8 cellular contexts compared by ENCODE assay signal in genomic region chr12:51083140-51083833, GRCh38. TPM values are rescaled to one million over a fixed set of nuclear protein-coding genes. Genes with fewer than 3 reads are reported as not detected.
A peak's percentile ranks its signal among the peaks of the same experiment; 100 is the strongest.
DNase-seq lines count a peak whose midpoint lies in the region; ATAC-seq, FAIRE-seq and TF ChIP-seq lines count a peak whose summit lies in the region.

Gene CSRNP2, minus strand, starts transcription at chr12:51083596. Its CDS starts 7,035 bp downstream, at chr12:51076561.

- ATAC-seq in HG02852 (IDR thresholded peaks at IDR 0.05; ENCODE audit: unreplicated experiment): peak; percentile 97
- peak; percentile 99 to 100 (median 100) for ATAC-seq in heart right ventricle
- peak; percentile 100 for ATAC-seq in upper lobe of right lung

- no peaks in the 10 kb centered on the region for H3K27me3 ChIP-seq in adrenal gland
- no peaks in the 10 kb centered on the region for H3K27me3 ChIP-seq in heart right ventricle
- no peaks in the 10 kb centered on the region for H3K27me3 ChIP-seq in upper lobe of right lung

- FAIRE-seq in GM12892 (lab: Jason Lieb, UNC): peak; percentile 66

- TF ChIP-seq CTCF in adrenal gland (IDR thresholded peaks at IDR 0.05): peak in 1 of 6 experiments; percentile 9
- peak in 3 of 9 donors; percentile 5 to 36 (median 18) for TF ChIP-seq CTCF in heart right ventricle (IDR thresholded peaks at IDR 0.05)
- TF ChIP-seq CTCF in upper lobe of right lung (IDR thresholded peaks at IDR 0.05): no peak

- TF ChIP-seq POLR2A in GM12892 (IDR thresholded peaks at IDR 0.05; ENCODE audit: low read depth, low read length) (peak; percentile 99), adrenal gland (IDR thresholded peaks at IDR 0.05) (peak; percentile 99 to 100)

- H3K27ac ChIP-seq in adrenal gland: peak within 1 kb of the TSS; percentile 76 to 95 (median 90)
- H3K27ac ChIP-seq in heart right ventricle: peak within 1 kb of the TSS; percentile 64 to 98 (median 96)
- peak within 1 kb of the TSS; percentile 89 for H3K27ac ChIP-seq in upper lobe of right lung

- H3K36me3 ChIP-seq in adrenal gland (replicated peaks in 1 of 2): no peaks in the 10 kb centered on the region
- H3K36me3 ChIP-seq in heart right ventricle: peaks cover 0 to 1% (median 0%) of the 10 kb centered on the region in 9 donors
- no peaks in the 10 kb centered on the region for H3K36me3 ChIP-seq in upper lobe of right lung

- intact Hi-C loops in adrenal gland (cut with DNase I) (no loop called here), heart right ventricle (cut with DNase I) (loop anchor here in 5 of 10 donors (2.0 to 10.0 kb wide), 3 partner anchors 34 to 152 kb away; partner anchors contain the start of genes DAZAP2 (in 3 of the 5) and LETMD1 (in 3 of the 5)), posterior vena cava (cut with DNase I) (loop anchor here in 1 of 2 donors (10.0 kb wide), 1 partner anchor 132 kb away; the partner anchor contains the start of gene POU6F1), upper lobe of right lung (cut with DNase I) (no loop called here)

- 0 to 1% (median 0%) methylated on average over 16 to 72 of the region's 72 CpGs for WGBS in adrenal gland, 4 donors
- WGBS in heart right ventricle, 2 donors: 0 to 1% methylated on average over 58 to 71 of the region's 72 CpGs

- peak within 1 kb of the TSS; percentile 83 to 93 (median 91) for H3K4me3 ChIP-seq in adrenal gland
- peak within 1 kb of the TSS; percentile 70 to 98 (median 90) for H3K4me3 ChIP-seq in heart right ventricle
- peak within 1 kb of the TSS; percentile 94 for H3K4me3 ChIP-seq in upper lobe of right lung

- peak; percentile 95 for DNase-seq in GM12892 (ENCODE audit: insufficient read length)
- peak; percentile 99 for DNase-seq in NCI-H146 (lab: John Stamatoyannopoulos, UW)
- peak; percentile 87 to 95 (median 93) for DNase-seq in T-helper 1 cell
- DNase-seq in adrenal gland: peak; percentile 95 to 99 (median 97)
- DNase-seq in heart right ventricle: peak; percentile 96
- peak; percentile 99 for DNase-seq in posterior vena cava (ENCODE audit: low spot score)
- peak; percentile 98 for DNase-seq in upper lobe of right lung

- H3K4me1 ChIP-seq in adrenal gland (replicated peaks in 1 of 2) (peaks cover 0 to 16% of the 10 kb centered on the region in 2 donors), heart right ventricle (peaks cover 0 to 33% (median 21%) of the 10 kb centered on the region in 9 donors), upper lobe of right lung (peaks cover 10% of the 10 kb centered on the region)

- H3K9me3 ChIP-seq in adrenal gland (replicated peaks in 1 of 3): no peaks in the 10 kb centered on the region
- no peaks in the 10 kb centered on the region for H3K9me3 ChIP-seq in heart right ventricle
- H3K9me3 ChIP-seq in upper lobe of right lung: no peaks in the 10 kb centered on the region

RNA-seq across cellular contexts. Expression of gene CSRNP2, which starts in this region (rescaled TPM):
- 8.4 TPM for polyA plus RNA-seq in GM12892 (2012; ENCODE audit: missing spikeins)
- total RNA-seq in adrenal gland: 10 to 100 TPM; 15.6 to 29.1 (median 23.8) TPM
- polyA plus RNA-seq in adrenal gland: 10 to 100 TPM; 20.1 to 22.8 (median 22.0) TPM
- total RNA-seq in heart right ventricle: 10 to 100 TPM; 13.7 to 25.3 (median 16.1) TPM
- polyA plus RNA-seq in heart right ventricle: 10 to 100 TPM in 1 of 2 donors, 1 to 10 TPM in 1; 7.7 to 12.9 TPM
- 10 to 100 TPM; 23.6 to 29.4 TPM for total RNA-seq in posterior vena cava
- 34.5 TPM for total RNA-seq in upper lobe of right lung

Comparison
In these comparisons a context has a peak if more than half of its experiments do, and no peak if none do; other contexts are left out.
1. Peak in every context shown above with its lines: DNase-seq, ATAC-seq, H3K4me3 ChIP-seq and H3K27ac ChIP-seq.